8 cellular contexts compared by ENCODE assay signal in genomic region chr3:105686324-105686897, GRCh38.
A peak's percentile ranks its signal among the peaks of the same experiment; 100 is the strongest.
DNase-seq lines count a peak whose midpoint lies in the region; ATAC-seq and TF ChIP-seq lines count a peak whose summit lies in the region.

No MANE protein-coding gene starts in this region.

- H3K27ac ChIP-seq in body of pancreas: no peak overlapping the region
- H3K27ac ChIP-seq in right lobe of liver: no peak overlapping the region

- H3K4me3 ChIP-seq in body of pancreas: no peak overlapping the region
- no peak overlapping the region for H3K4me3 ChIP-seq in right lobe of liver

- H3K27me3 ChIP-seq in body of pancreas (no peaks in the 10 kb centered on the region), right lobe of liver (no peaks in the 10 kb centered on the region)

- H3K9me3 ChIP-seq in body of pancreas (no peaks in the 10 kb centered on the region), right lobe of liver (no peaks in the 10 kb centered on the region)

- peak; percentile 58 to 85 (median 65) for TF ChIP-seq CTCF in body of pancreas (IDR thresholded peaks at IDR 0.05)
- TF ChIP-seq CTCF in right lobe of liver (IDR thresholded peaks at IDR 0.05): peak; percentile 58 to 80 (median 76)

- intact Hi-C loops in body of pancreas (cut with DNase I): no loop called here
- intact Hi-C loops in right lobe of liver (cut with DNase I): no loop called here

- peak; percentile 50 for ATAC-seq in body of pancreas
- ATAC-seq in right lobe of liver: peak; percentile 52 to 58 (median 58)
- no peak for ATAC-seq in HG02610 (IDR thresholded peaks at IDR 0.05; ENCODE audit: unreplicated experiment)
- ATAC-seq in HG03196 (IDR thresholded peaks at IDR 0.05; ENCODE audit: unreplicated experiment): no peak

- no peaks in the 10 kb centered on the region for H3K4me1 ChIP-seq in body of pancreas
- H3K4me1 ChIP-seq in right lobe of liver: peaks cover 0 to 14% (median 4%) of the 10 kb centered on the region in 4 donors

- DNase-seq in SIG-M5 treated with dmso at 0.1 percent for 504 hours (lab: John Stamatoyannopoulos, UW; ENCODE audit: unreplicated experiment) (peak; percentile 24), SIG-M5 (lab: John Stamatoyannopoulos, UW) (no peak), LHCN-M2 (ENCODE audit: low read depth) (peak; percentile 26), body of pancreas (no peak), right lobe of liver (no peak), HK-2 (ENCODE audit: unreplicated experiment) (no peak)

- H3K36me3 ChIP-seq in body of pancreas (replicated peaks in 1 of 2; ENCODE audit: insufficient read depth in 1 of 2, low read depth in 2 of 2): no peaks in the 10 kb centered on the region
- peaks cover 0 to 1% (median 0%) of the 10 kb centered on the region in 4 donors for H3K36me3 ChIP-seq in right lobe of liver

- WGBS in body of pancreas, 2 donors: 17 to 23% methylated on average over 2 of the region's 2 CpGs
- WGBS in right lobe of liver (ENCODE audit: insufficient coverage, low coverage, low lambda C conversion rate, missing lambda C conversion rate): 23% methylated on average over 2 of the region's 2 CpGs

- TF ChIP-seq POLR2A in body of pancreas (IDR thresholded peaks at IDR 0.05) (no peak), right lobe of liver (IDR thresholded peaks at IDR 0.05) (no peak)

Comparison
In these comparisons a context has a peak if more than half of its experiments do, and no peak if none do; other contexts are left out.
1. DNase-seq: peak in SIG-M5 treated with dmso at 0.1 percent for 504 hours (single experiment) and LHCN-M2 (single experiment); none in SIG-M5 (single experiment), body of pancreas (0 of 4), right lobe of liver (0 of 3) and HK-2 (single experiment).
2. ATAC-seq: peak in body of pancreas (single experiment) and right lobe of liver (4 of 4); none in HG02610 (single experiment) and HG03196 (single experiment).